ENCODE assay signal across 8 cellular contexts in genomic region chr19:12440412-12440762, GRCh38. TPM values are rescaled to one million over a fixed set of nuclear protein-coding genes. Genes with fewer than 3 reads are reported as not detected.
DNase-seq lines count a peak whose midpoint lies in the region; TF ChIP-seq lines count a peak whose summit lies in the region.
"Not testable (repeated sequence)": the region's sequence is repeated elsewhere in the genome, so short reads cannot be mapped to it uniquely, and the experiment has no call there.

No MANE protein-coding gene starts in this region.

- H2AFZ ChIP-seq in osteoblast (ENCODE audit: low read length), result peak overlapping the region; percentile 81

- in situ Hi-C loops in brain microvascular endothelial cell (cut with HindIII; ENCODE audit: low pct_ligation_motif_present, low sequenced_read_pairs), result not testable (repeated sequence)

- peak overlapping the region; percentile 94 for H3K4me3 ChIP-seq in GM08714 (ENCODE audit: low read length)
- peak overlapping the region; percentile 66 for H3K4me3 ChIP-seq in HFF-Myc (replicated peaks; ENCODE audit: low read depth, low read length)
- H3K4me3 ChIP-seq in WERI-Rb-1 (ENCODE audit: low read depth, low read length), result peak overlapping the region; percentile 84
- H3K4me3 ChIP-seq in brain microvascular endothelial cell (ENCODE audit: low read depth, low read length), result peak overlapping the region; percentile 74
- peak overlapping the region; percentile 85 for H3K4me3 ChIP-seq in osteoblast (ENCODE audit: insufficient read depth, low read length)
- peak overlapping the region; percentile 60 for H3K4me3 ChIP-seq in thymus (ENCODE audit: low read length)

- H3K27me3 ChIP-seq in WERI-Rb-1 (ENCODE audit: insufficient read depth, low read depth, severe bottlenecking); brain microvascular endothelial cell (replicated peaks); osteoblast (ENCODE audit: insufficient read depth, low read length); thymus (ENCODE audit: control insufficient read depth, insufficient read depth): not testable (repeated sequence)

- not testable (repeated sequence) for TF ChIP-seq CTCF in HFF-Myc (IDR thresholded peaks at IDR 0.05; ENCODE audit: low read depth, low read length, missing control alignments); WERI-Rb-1 (IDR thresholded peaks at IDR 0.05; ENCODE audit: low read depth, low read length); brain microvascular endothelial cell (IDR thresholded peaks at IDR 0.05; ENCODE audit: low read depth, low read length, missing control alignments); osteoblast (IDR thresholded peaks at IDR 0.05; ENCODE audit: extremely low read depth, low read depth, low read length)

- H3K27ac ChIP-seq in WERI-Rb-1 (peak overlapping the region; percentile 86), brain microvascular endothelial cell (peak overlapping the region; percentile 5), thymus (ENCODE audit: low read depth) (peak overlapping the region; percentile 64)
- not testable (repeated sequence) for H3K27ac ChIP-seq in osteoblast (ENCODE audit: low read depth, low read length)

- H4K20me1 ChIP-seq in osteoblast (ENCODE audit: insufficient read depth, low read length), result not testable (repeated sequence)

- not testable (repeated sequence) for DNase-seq in HFF-Myc (ENCODE audit: extremely low read depth, low read depth); WERI-Rb-1; brain microvascular endothelial cell; osteoblast (ENCODE audit: insufficient read length, low spot score, missing footprints)
- DNase-seq in LHCN-M2 (ENCODE audit: low read depth) (peak; percentile 25), hepatic stellate cell (ENCODE audit: low spot score) (peak; percentile 7)

- H3K9me3 ChIP-seq in WERI-Rb-1 (ENCODE audit: severe bottlenecking); osteoblast (ENCODE audit: low read depth, low read length); thymus (ENCODE audit: control insufficient read depth): not testable (repeated sequence)

- WGBS in thymus, result under 1% methylated on average over 26 of the region's 26 CpGs

- not testable (repeated sequence) for H3K36me3 ChIP-seq in WERI-Rb-1; brain microvascular endothelial cell (replicated peaks); osteoblast (ENCODE audit: insufficient read depth, low read length); thymus (ENCODE audit: control insufficient read depth, insufficient read depth)

- H3K79me2 ChIP-seq in osteoblast (ENCODE audit: insufficient read depth, low read length), result not testable (repeated sequence)

- H3K4me1 ChIP-seq in osteoblast (ENCODE audit: insufficient read depth, low read length); thymus (ENCODE audit: control insufficient read depth, insufficient read depth, low read length): not testable (repeated sequence)

- peak overlapping the region; percentile 84 for H3K4me2 ChIP-seq in osteoblast (ENCODE audit: insufficient read depth, low read length)

RNA-seq across cellular contexts. Expression of gene ZNF443, which starts 0.4 kb away (rescaled TPM):
- total RNA-seq in LHCN-M2 (2014; rRNA removed), result 3.5 and 4.5 TPM in 2 replicates
- 1.0 TPM for polyA plus RNA-seq in LHCN-M2 (2012)
- 2.5 and 2.7 TPM in 2 replicates for total RNA-seq in osteoblast
- polyA plus RNA-seq in thymus, result 5.5 TPM

RNA-seq across cellular contexts. Expression of gene ZNF799, which starts 39.3 kb away (rescaled TPM):
- total RNA-seq in LHCN-M2 (2014; rRNA removed), result 4.3 and 4.9 TPM in 2 replicates
- polyA plus RNA-seq in LHCN-M2 (2012), result 0.94 TPM
- total RNA-seq in osteoblast, result 3.2 and 3.3 TPM in 2 replicates
- 7.3 TPM for polyA plus RNA-seq in thymus

RNA-seq across cellular contexts. Expression of gene ZNF709, which starts 44.2 kb away (rescaled TPM):
- 2.2 and 3.2 TPM in 2 replicates for total RNA-seq in LHCN-M2 (2014; rRNA removed)
- polyA plus RNA-seq in LHCN-M2 (2012), result 0.69 TPM
- 5.0 and 5.1 TPM in 2 replicates for total RNA-seq in osteoblast
- 2.2 TPM for polyA plus RNA-seq in thymus
